Comparison of ENCODE assay signal across 9 cellular contexts in genomic region chr16:66740010-66740409, GRCh38. TPM values are rescaled to one million over a fixed set of nuclear protein-coding genes. Genes with fewer than 3 reads are reported as not detected.
A peak's percentile ranks its signal among the peaks of the same experiment; 100 is the strongest.
DNase-seq lines count a peak whose midpoint lies in the region; ATAC-seq and TF ChIP-seq lines count a peak whose summit lies in the region.
"Had no signal": no experiment of that assay in that cellular context is flagged by ENCODE, and none has a peak within 500 bp of the region (broad histone marks: within the 10 kb centered on the region; RNA-seq: fewer than 3 reads in every experiment).

No MANE protein-coding gene starts in this region.

- no peaks in the 10 kb centered on the region for H3K9me3 ChIP-seq in liver (ENCODE audit: control insufficient read depth in 4 of 4, low read length in 3 of 4)
- no peaks in the 10 kb centered on the region for H3K9me3 ChIP-seq in tibial artery

- ATAC-seq in central memory CD8-positive, alpha-beta T cell (replicated peaks; ENCODE audit: extremely low read depth, poor library complexity, severe bottlenecking) = no peak
- no peak for ATAC-seq in GM19324 (IDR thresholded peaks at IDR 0.05; ENCODE audit: low FRiP score, unreplicated experiment)
- ATAC-seq in GM21360 (IDR thresholded peaks at IDR 0.05; ENCODE audit: unreplicated experiment) = no peak

- TF ChIP-seq CTCF in GM13977 (IDR thresholded peaks at IDR 0.05; ENCODE audit: extremely low read depth, insufficient read depth, missing control alignments) (peak; percentile 66), liver (IDR thresholded peaks at IDR 0.05; ENCODE audit: low read depth, low read length, missing input control) (peak; percentile 46), tibial artery (IDR thresholded peaks at IDR 0.05) (peak; percentile 34 to 40)

- DNase-seq in AML-193 (lab: John Stamatoyannopoulos, UW) (peak; percentile 37 to 53), GM13977 (ENCODE audit: low spot score) (peak; percentile 64), SK-MEL-5 (ENCODE audit: low read depth, low spot score) (peak; percentile 69), tibial artery (no peak)
- no peak for DNase-seq in central memory CD8-positive, alpha-beta T cell (ENCODE audit: low spot score in 2 of 2)
- DNase-seq: left cardiac atrium had no signal

- H3K4me3 ChIP-seq in liver (ENCODE audit: low read depth in 1 of 3, low read length in 3 of 3) = no peak overlapping the region
- no peak overlapping the region for H3K4me3 ChIP-seq in tibial artery

- intact Hi-C loops in tibial artery (cut with DNase I; ENCODE audit: low total_unique reads) = no loop called here

- in situ Hi-C loops in GM13977 (cut with MboI; ENCODE audit: low pct_unique_long_range_greater_than_20kb, low sequenced_read_pairs, unreplicated experiment) = loop anchor here (25.0 kb wide), 1 partner anchor 328 kb away; no protein-coding TSS in a partner anchor
- in situ Hi-C loops in SK-MEL-5 (cut with HindIII; ENCODE audit: low pct_unique_long_range_greater_than_20kb, low sequenced_read_pairs) = no loop called here

- no peak overlapping the region for H3K9ac ChIP-seq in liver (ENCODE audit: low read depth in 1 of 2, low read length in 2 of 2)

- H3K27me3 ChIP-seq in liver (ENCODE audit: control insufficient read depth in 4 of 4, insufficient read depth in 4 of 4, low read length in 3 of 4) (no peaks in the 10 kb centered on the region), tibial artery (no peaks in the 10 kb centered on the region)

- no peaks in the 10 kb centered on the region for H3K9me3 Mint-ChIP-seq in central memory CD8-positive, alpha-beta T cell

- peak overlapping the region; percentile 56 for H3K27ac Mint-ChIP-seq in central memory CD8-positive, alpha-beta T cell (ENCODE audit: low read depth)

- 66% methylated on average over 2 of the region's 2 CpGs for WGBS in liver

- H3K4me1 Mint-ChIP-seq in central memory CD8-positive, alpha-beta T cell = peaks cover 18% of the 10 kb centered on the region

- H3K27ac ChIP-seq in liver (ENCODE audit: low read depth in 1 of 2, low read length in 2 of 2) = no peak overlapping the region
- H3K27ac ChIP-seq in tibial artery = peak overlapping the region; percentile 71 to 83

- H3K36me3 ChIP-seq in liver (ENCODE audit: control insufficient read depth in 4 of 4, insufficient read depth in 3 of 4, low read depth in 1 of 4, low read length in 3 of 4) = peaks cover 10 to 29% (median 22%) of the 10 kb centered on the region in 4 donors
- H3K36me3 ChIP-seq in tibial artery = peaks cover 34 to 75% (median 46%) of the 10 kb centered on the region in 3 donors

- peaks cover 68% of the 10 kb centered on the region for H3K36me3 Mint-ChIP-seq in central memory CD8-positive, alpha-beta T cell (ENCODE audit: insufficient read depth)

- peaks cover 0 to 26% (median 19%) of the 10 kb centered on the region in 4 donors for H3K4me1 ChIP-seq in liver (ENCODE audit: control insufficient read depth in 4 of 4, insufficient read depth in 4 of 4, low read length in 3 of 4)
- H3K4me1 ChIP-seq in tibial artery = peaks cover 0 to 43% (median 27%) of the 10 kb centered on the region in 4 donors

- H3K27me3 Mint-ChIP-seq in central memory CD8-positive, alpha-beta T cell = no peaks in the 10 kb centered on the region

- H3K4me3 Mint-ChIP-seq in central memory CD8-positive, alpha-beta T cell = no peak overlapping the region

- TF ChIP-seq RAD21 in liver (IDR thresholded peaks at IDR 0.05) = peak; percentile 19 to 54

TF ChIP-seq in liver, 16 proteins besides CTCF, POLR2A, EP300 and RAD21:
- TF ChIP-seq EGR1 (IDR thresholded peaks at IDR 0.05; ENCODE audit: low read depth in 2 of 2) (no peak), FOXA2 (IDR thresholded peaks at IDR 0.05) (no peak), HNF4G (IDR thresholded peaks at IDR 0.05) (no peak), REST (IDR thresholded peaks at IDR 0.05) (no peak), HNF4A (conservative IDR thresholded peaks at IDR 0.05) (no peak), ATF3 (IDR thresholded peaks at IDR 0.05) (no peak), YY1 (IDR thresholded peaks at IDR 0.05) (no peak), RXRA (IDR thresholded peaks at IDR 0.05) (no peak)

RNA-seq across cellular contexts. Expression of gene DYNC1LI2, which starts 11.4 kb away (rescaled TPM):
- total RNA-seq in SK-MEL-5 (2014; rRNA removed; shearing (Covaris generic)) = 118 and 127 TPM in 2 replicates
- polyA plus RNA-seq in SK-MEL-5 (2015; cell fraction: cytosol; rRNA removed) = 85.7 and 103 TPM in 2 replicates
- polyA plus RNA-seq in SK-MEL-5 (2015; cell fraction: nucleus; rRNA removed) = 533 and 591 TPM in 2 replicates
- 100 to 1,000 TPM in 1 of 2 donors, 10 to 100 TPM in 1; 31.7 to 106 TPM for total RNA-seq in liver
- polyA plus RNA-seq in liver = 10 to 100 TPM; 14.2 to 38.5 TPM

RNA-seq across cellular contexts. Expression of gene CMTM4, which starts 43.5 kb away (rescaled TPM):
- total RNA-seq in SK-MEL-5 (2014; rRNA removed; shearing (Covaris generic)) = 32.7 and 36.9 TPM in 2 replicates
- polyA plus RNA-seq in SK-MEL-5 (2015; cell fraction: cytosol; rRNA removed) = 28.0 and 43.3 TPM in 2 replicates
- polyA plus RNA-seq in SK-MEL-5 (2015; cell fraction: nucleus; rRNA removed) = 31.5 and 40.0 TPM in 2 replicates
- total RNA-seq in liver = 10 to 100 TPM in 1 of 2 donors, 1 to 10 TPM in 1; 8.1 to 19.7 TPM
- polyA plus RNA-seq in liver = 1 to 10 TPM; 2.9 to 4.5 TPM

Comparison
In these comparisons a context has a peak if more than half of its experiments do, and no peak if none do; other contexts are left out.
1. DNase-seq: peak in AML-193 (2 of 2), GM13977 (single experiment) and SK-MEL-5 (single experiment); none in central memory CD8-positive, alpha-beta T cell (0 of 2) and tibial artery (0 of 2).
2. H3K27ac ChIP-seq: peak in tibial artery (2 of 2); none in liver (0 of 2).
3. Peak in every context shown above with its lines, with median percentiles within 50 percentile points of each other: CTCF ChIP-seq.